ENCODE assay signal across 8 cellular contexts in genomic region chr4:39976945-39977488, GRCh38. TPM values are rescaled to one million over a fixed set of nuclear protein-coding genes. Genes with fewer than 3 reads are reported as not detected.
DNase-seq lines count a peak whose midpoint lies in the region; ATAC-seq and TF ChIP-seq lines count a peak whose summit lies in the region.

No MANE protein-coding gene starts in this region.

- H3K79me2 ChIP-seq in PC-3 (ENCODE audit: low read length) (peaks cover 52% of the 10 kb centered on the region), osteoblast (ENCODE audit: insufficient read depth, low read length) (peaks cover 51% of the 10 kb centered on the region)

- H3K4me1 ChIP-seq in PC-3 (ENCODE audit: insufficient read depth, low read length), result peaks cover 12% of the 10 kb centered on the region
- peaks cover 16% of the 10 kb centered on the region for H3K4me1 ChIP-seq in osteoblast (ENCODE audit: insufficient read depth, low read length)
- peaks cover 0 to 18% (median 11%) of the 10 kb centered on the region in 4 donors for H3K4me1 ChIP-seq in tibial artery

- CTCF ChIA-PET in PC-3 (lab: Charles Lee), result no interaction called here

- H3K9ac ChIP-seq in PC-3 (ENCODE audit: low read length), result peak overlapping the region; percentile 98

- H3K36me3 ChIP-seq in PC-3 (ENCODE audit: low read depth, low read length) (peaks cover 22% of the 10 kb centered on the region; the same call in 1 of the 2 replicates), osteoblast (ENCODE audit: insufficient read depth, low read length) (peaks cover 13% of the 10 kb centered on the region), tibial artery (peaks cover 0 to 25% (median 6%) of the 10 kb centered on the region in 3 donors)

- no TSS peak for BruUV-seq in PC-3 (replicated peaks; lab: Mats Ljungman, UMichigan)

- intact Hi-C loops in PC-3 (cut with micrococcal nuclease) (loop anchor here (5.0 to 10.0 kb wide), 3 partner anchors 80 to 512 kb away; partner anchors contain the start of genes N4BP2 and UBE2K), tibial artery (cut with DNase I; ENCODE audit: low total_unique reads) (loop anchor here (1.0 to 5.0 kb wide), 2 partner anchors 279 to 505 kb away; partner anchors contain the start of gene UBE2K)

- ATAC-seq in HG03025 (IDR thresholded peaks at IDR 0.05; ENCODE audit: low FRiP score, unreplicated experiment) (peak; percentile 26), PC-3 (peak; percentile 34)

- H4K20me1 ChIP-seq in PC-3 (ENCODE audit: low read length), result 0 out of 2 replicates have a peak, but pooled peaks cover 8% of the 10 kb centered on the region
- H4K20me1 ChIP-seq in osteoblast (ENCODE audit: insufficient read depth, low read length), result peaks cover 20% of the 10 kb centered on the region

- no peaks in the 10 kb centered on the region for H3K9me2 ChIP-seq in PC-3 (replicated peaks; ENCODE audit: low read length)

- no peaks in the 10 kb centered on the region for H3K27me3 ChIP-seq in PC-3 (ENCODE audit: low read length)
- H3K27me3 ChIP-seq in osteoblast (ENCODE audit: insufficient read depth, low read length), result no peaks in the 10 kb centered on the region
- no peaks in the 10 kb centered on the region for H3K27me3 ChIP-seq in tibial artery

- no peaks in the 10 kb centered on the region for H3K9me3 ChIP-seq in PC-3 (ENCODE audit: low read length)
- H3K9me3 ChIP-seq in osteoblast (ENCODE audit: low read depth, low read length), result no peaks in the 10 kb centered on the region
- no peaks in the 10 kb centered on the region for H3K9me3 ChIP-seq in tibial artery

- DNase-seq in NCI-H345 (lab: John Stamatoyannopoulos, UW) (peak; percentile 28), NCI-H345 treated with DMSO at 0.1 percent for 48 hours (lab: John Stamatoyannopoulos, UW; ENCODE audit: unreplicated experiment) (no peak), PC-3 (no peak), glomerular visceral epithelial cell (ENCODE audit: extremely low spot score) (peak; percentile 37), osteoblast (ENCODE audit: insufficient read length, low spot score, missing footprints) (peak; percentile 89), tibial artery (peak; percentile 26 to 71)
- DNase-seq in activated gamma-delta T cell treated with anti-CD3 and anti-CD28 coated beads, Interleukin-2, amount 50 U/mL, for 16 hours (ENCODE audit: low read depth), result peak; percentile 12

- TF ChIP-seq CTCF in PC-3 (conservative IDR thresholded peaks at IDR 0.05; ENCODE audit: low read depth, low read length) (no peak), osteoblast (IDR thresholded peaks at IDR 0.05; ENCODE audit: extremely low read depth, low read depth, low read length) (no peak), tibial artery (IDR thresholded peaks at IDR 0.05) (no peak)

- POLR2A ChIA-PET in PC-3 (lab: Charles Lee; ENCODE audit: unreplicated experiment), result no interaction called here

- H3K27ac ChIP-seq in PC-3 (ENCODE audit: low read length), result peak overlapping the region; percentile 34
- peak overlapping the region; percentile 65 for H3K27ac ChIP-seq in osteoblast (ENCODE audit: low read depth, low read length)
- H3K27ac ChIP-seq in tibial artery, result peak overlapping the region; percentile 90 to 96

- H3F3A ChIP-seq in PC-3 (ENCODE audit: low read length, unreplicated experiment), result no peaks in the 10 kb centered on the region

- H3K4me2 ChIP-seq in PC-3 (ENCODE audit: low read length) (peak overlapping the region; percentile 98), osteoblast (ENCODE audit: insufficient read depth, low read length) (peak overlapping the region; percentile 87)

- H2AFZ ChIP-seq in PC-3 (ENCODE audit: low read length) (peak overlapping the region; percentile 72), osteoblast (ENCODE audit: low read length) (peak overlapping the region; percentile 58)

- peak overlapping the region; percentile 96 for H3K4me3 ChIP-seq in PC-3 (ENCODE audit: low read length)
- H3K4me3 ChIP-seq in osteoblast (ENCODE audit: insufficient read depth, low read length), result peak overlapping the region; percentile 89
- peak overlapping the region; percentile 80 to 97 for H3K4me3 ChIP-seq in tibial artery

RNA-seq across cellular contexts. Expression of gene PDS5A, which starts 0.7 kb away (rescaled TPM):
- total RNA-seq in PC-3 (2014; rRNA removed), result 39.9 and 49.8 TPM in 2 replicates
- 70.9 and 73.7 TPM in 2 replicates for total RNA-seq in osteoblast

Comparison
In these comparisons a context has a peak if more than half of its experiments do, and no peak if none do; other contexts are left out.
1. DNase-seq: peak in NCI-H345 (single experiment), activated gamma-delta T cell treated with anti-CD3 and anti-CD28 coated beads, Interleukin-2, amount 50 U/mL, for 16 hours (single experiment), glomerular visceral epithelial cell (single experiment), osteoblast (single experiment) and tibial artery (2 of 2); none in NCI-H345 treated with DMSO at 0.1 percent for 48 hours (single experiment) and PC-3 (single experiment).
2. H3K27ac ChIP-seq: peak in every context shown above with its lines; median percentile 93 in tibial artery; 65 in osteoblast; 34 in PC-3.
3. Peak in every context shown above with its lines, with median percentiles within 50 percentile points of each other: H3K4me3 ChIP-seq.